11 cellular contexts compared by ENCODE assay signal in genomic region chr11:69295079-69295994, GRCh38. TPM values are rescaled to one million over a fixed set of nuclear protein-coding genes. Genes with fewer than 3 reads are reported as not detected.
DNase-seq lines count a peak whose midpoint lies in the region; ATAC-seq and TF ChIP-seq lines count a peak whose summit lies in the region.
"Had no signal": no experiment of that assay in that cellular context is flagged by ENCODE, and none has a peak within 500 bp of the region (broad histone marks: within the 10 kb centered on the region; RNA-seq: fewer than 3 reads in every experiment).

No MANE protein-coding gene starts in this region.

- intact Hi-C loops in colonic mucosa (cut with DNase I) = loop anchor here (10.0 kb wide), 1 partner anchor 169 kb away; no protein-coding TSS in a partner anchor

- no peak overlapping the region for H3K18ac ChIP-seq in trophoblast cell (ENCODE audit: low read length)

- H3K79me1 ChIP-seq in trophoblast cell (ENCODE audit: low read length) = peaks cover 19% of the 10 kb centered on the region

- H3K36me3 ChIP-seq in colonic mucosa = no peaks in the 10 kb centered on the region
- no peaks in the 10 kb centered on the region for H3K36me3 ChIP-seq in trophoblast cell (ENCODE audit: control insufficient read depth in 1 of 2, insufficient read depth in 2 of 2, low read length in 2 of 2)
- H3K36me3 ChIP-seq: adrenal gland had no signal

- peak overlapping the region; percentile 31 to 57 for H3K9ac ChIP-seq in colonic mucosa (ENCODE audit: low read depth in 2 of 2, low read length in 2 of 2)
- no peak overlapping the region for H3K9ac ChIP-seq in trophoblast cell (ENCODE audit: low read length)

- H2AFZ ChIP-seq in trophoblast cell (ENCODE audit: insufficient read depth, low read length, poor library complexity) = no peak overlapping the region

- peak overlapping the region; percentile 9 for H4K91ac ChIP-seq in trophoblast cell (ENCODE audit: low read depth, low read length)

- H3K23ac ChIP-seq in trophoblast cell (ENCODE audit: low read length) = no peak overlapping the region

- H3K4me3 ChIP-seq in colonic mucosa (no peak overlapping the region), trophoblast cell (ENCODE audit: low read depth, low read length) (no peak overlapping the region)
- H3K4me3 ChIP-seq: adrenal gland had no signal

- no peak overlapping the region for H3K4me3 Mint-ChIP-seq in activated CD4-positive, alpha-beta T cell treated with anti-CD3 and anti-CD28 coated beads, Interleukin-2, amount 10 ng/mL, durations not matched to agents 7 days and 5 days
- H3K4me3 Mint-ChIP-seq in IgD-negative memory B cell = peak overlapping the region; percentile 13 to 84 (median 66)

- CTCF ChIA-PET in activated CD4-positive, alpha-beta T cell treated with anti-CD3 and anti-CD28 coated beads, Interleukin-2, amount 10 ng/mL, durations not matched to agents 7 days and 5 days (lab: Charles Lee) = no interaction called here

- H3K4me1 ChIP-seq in colonic mucosa = peaks cover 33% of the 10 kb centered on the region
- peaks cover 31 to 32% of the 10 kb centered on the region in 2 experiments for H3K4me1 ChIP-seq in trophoblast cell (ENCODE audit: control insufficient read depth in 1 of 2, insufficient read depth in 2 of 2, low read length in 2 of 2)

- no peaks in the 10 kb centered on the region for H3K9me3 ChIP-seq in colonic mucosa
- H3K9me3 ChIP-seq in trophoblast cell (ENCODE audit: insufficient read depth, low read depth, low read length) = peaks cover 7% of the 10 kb centered on the region
- H3K9me3 ChIP-seq: adrenal gland had no signal

- H2AK5ac ChIP-seq in trophoblast cell (ENCODE audit: low read length) = peak overlapping the region; percentile 20

- H3K27me3 Mint-ChIP-seq in activated CD4-positive, alpha-beta T cell treated with anti-CD3 and anti-CD28 coated beads, Interleukin-2, amount 10 ng/mL, durations not matched to agents 7 days and 5 days = no peaks in the 10 kb centered on the region
- H3K27me3 Mint-ChIP-seq in IgD-negative memory B cell = no peaks in the 10 kb centered on the region

- POLR2A ChIA-PET in activated CD4-positive, alpha-beta T cell treated with anti-CD3 and anti-CD28 coated beads, Interleukin-2, amount 10 ng/mL, durations not matched to agents 7 days and 5 days (lab: Charles Lee) = no interaction called here

- H2BK120ac ChIP-seq in trophoblast cell (ENCODE audit: insufficient read depth, low read length, poor library complexity) = no peak overlapping the region

- no peak overlapping the region for H3K4me2 ChIP-seq in trophoblast cell (ENCODE audit: low read length)

- H4K8ac ChIP-seq in trophoblast cell (ENCODE audit: low read depth, low read length) = no peak overlapping the region

- no peak overlapping the region for H2BK5ac ChIP-seq in trophoblast cell (ENCODE audit: low read depth, low read length, poor library complexity)

- H3K79me2 ChIP-seq in trophoblast cell (ENCODE audit: control insufficient read depth, insufficient read depth, low read length, poor library complexity) = peaks cover 2% of the 10 kb centered on the region

- peak overlapping the region; percentile 21 for H3K27ac Mint-ChIP-seq in activated CD4-positive, alpha-beta T cell treated with anti-CD3 and anti-CD28 coated beads, Interleukin-2, amount 10 ng/mL, durations not matched to agents 7 days and 5 days
- H3K27ac Mint-ChIP-seq in IgD-negative memory B cell = peak overlapping the region; percentile 39 to 84 (median 63)

- no peak overlapping the region for H3K14ac ChIP-seq in trophoblast cell (ENCODE audit: low read length)

- peaks cover 3% of the 10 kb centered on the region for H3K36me3 Mint-ChIP-seq in activated CD4-positive, alpha-beta T cell treated with anti-CD3 and anti-CD28 coated beads, Interleukin-2, amount 10 ng/mL, durations not matched to agents 7 days and 5 days (ENCODE audit: low read depth)
- no peaks in the 10 kb centered on the region for H3K36me3 Mint-ChIP-seq in IgD-negative memory B cell

- peak overlapping the region; percentile 29 for H2BK12ac ChIP-seq in trophoblast cell (ENCODE audit: low read length)

- H3K27ac ChIP-seq in colonic mucosa (no peak overlapping the region), trophoblast cell (ENCODE audit: low read depth, low read length) (no peak overlapping the region)

- no peak for DNase-seq in activated CD4-positive, alpha-beta T cell treated with anti-CD3 and anti-CD28 coated beads, Interleukin-2, amount 10 ng/mL, durations not matched to agents 7 days and 5 days
- no peak for DNase-seq in activated CD4-positive, alpha-beta T cell treated with anti-CD3 and anti-CD28 coated beads, Interleukin-2, amount 50 U/mL, for 4 hours
- DNase-seq in colonic mucosa = no peak
- no peak for DNase-seq in trophoblast cell
- DNase-seq in NCI-H1694 (lab: John Stamatoyannopoulos, UW) = no peak
- no peak for DNase-seq in AG08395 (ENCODE audit: low spot score)
- DNase-seq: adrenal gland, left ventricle myocardium superior, NCI-H510A treated with DMSO at 0.1 percent for 48 hours had no signal

- H3K27me3 ChIP-seq in colonic mucosa = no peaks in the 10 kb centered on the region
- H3K27me3 ChIP-seq in trophoblast cell (ENCODE audit: insufficient read depth, low read length) = no peaks in the 10 kb centered on the region
- H3K27me3 ChIP-seq: adrenal gland had no signal

- H3K9me3 Mint-ChIP-seq in activated CD4-positive, alpha-beta T cell treated with anti-CD3 and anti-CD28 coated beads, Interleukin-2, amount 10 ng/mL, durations not matched to agents 7 days and 5 days = no peaks in the 10 kb centered on the region
- H3K9me3 Mint-ChIP-seq in IgD-negative memory B cell = no peaks in the 10 kb centered on the region

- no peak overlapping the region for H4K12ac ChIP-seq in trophoblast cell (ENCODE audit: low read depth, low read length)

- no peak for ATAC-seq in HG03196 (IDR thresholded peaks at IDR 0.05; ENCODE audit: unreplicated experiment)
- ATAC-seq: left ventricle myocardium superior had no signal

- H3K4me1 Mint-ChIP-seq in activated CD4-positive, alpha-beta T cell treated with anti-CD3 and anti-CD28 coated beads, Interleukin-2, amount 10 ng/mL, durations not matched to agents 7 days and 5 days = peaks cover 53% of the 10 kb centered on the region
- peaks cover 13 to 52% (median 45%) of the 10 kb centered on the region in 3 donors for H3K4me1 Mint-ChIP-seq in IgD-negative memory B cell

- TF ChIP-seq CTCF in colonic mucosa (IDR thresholded peaks at IDR 0.05) = no peak

- H3K4ac ChIP-seq in trophoblast cell (ENCODE audit: low read depth, low read length) = no peak overlapping the region

- WGBS in trophoblast cell (ENCODE audit: extremely low coverage, insufficient coverage, insufficient read length) = no CpG with 5 or more reads among the region's 31 CpGs

RNA-seq across cellular contexts. Expression of gene MYEOV, which starts 1.4 kb away (rescaled TPM):
- not detected for total RNA-seq in activated CD4-positive, alpha-beta T cell treated with anti-CD3 and anti-CD28 coated beads, Interleukin-2, amount 10 ng/mL, durations not matched to agents 7 days and 5 days
- polyA plus RNA-seq in IgD-negative memory B cell = 1.4 TPM
- 1 to 10 TPM; 4.5 to 8.2 TPM for total RNA-seq in colonic mucosa
- polyA plus RNA-seq in trophoblast cell (2013) = 0.05 and 0.11 TPM in 2 replicates
- total RNA-seq: left ventricle myocardium superior had no signal

Comparison
In these comparisons a context has a peak if more than half of its experiments do, and no peak if none do; other contexts are left out.
1. RNA of gene MYEOV, which starts 1.4 kb away (total RNA-seq): 4.5 to 8.2 TPM in colonic mucosa; not detected in activated CD4-positive, alpha-beta T cell treated with anti-CD3 and anti-CD28 coated beads, Interleukin-2, amount 10 ng/mL, durations not matched to agents 7 days and 5 days; every median in the first group is over 4 times any median in the second.